In genomic region chr19:49677901-49678674, GRCh38 we compare ENCODE assay signal across 1 cellular context.
TF ChIP-seq lines count a peak whose summit lies in the region.

No MANE protein-coding gene starts in this region.

TF ChIP-seq in endothelial cell of umbilical vein, 7 proteins besides CTCF, POLR2A, EP300 and RAD21 (continued from another document):
- TF ChIP-seq FOS (IDR thresholded peaks at IDR 0.05; ENCODE audit: borderline replicate concordance, insufficient read depth, low read length) (no peak), GATA2 (IDR thresholded peaks at IDR 0.05; ENCODE audit: insufficient read depth, insufficient read length, low read depth, low read length) (no peak), MAX (IDR thresholded peaks at IDR 0.05; ENCODE audit: insufficient read depth, insufficient read length) (no peak), POLR2AphosphoS5 (IDR thresholded peaks at IDR 0.05; ENCODE audit: insufficient read depth, low read depth, low read length) (no peak), JUN (IDR thresholded peaks at IDR 0.05; ENCODE audit: borderline replicate concordance, insufficient read depth, insufficient read length, low read depth) (no peak)
TF ChIP-seq in endothelial cell of umbilical vein: peak in this region for 0.
